In genomic region chr3:71579301-71579933, GRCh38 we compare ENCODE assay signal across 9 cellular contexts. TPM values are rescaled to one million over a fixed set of nuclear protein-coding genes. Genes with fewer than 3 reads are reported as not detected.
A peak's percentile ranks its signal among the peaks of the same experiment; 100 is the strongest.
DNase-seq lines count a peak whose midpoint lies in the region; ATAC-seq, FAIRE-seq and TF ChIP-seq lines count a peak whose summit lies in the region.
"Had no signal": no experiment of that assay in that cellular context is flagged by ENCODE, and none has a peak within 500 bp of the region (broad histone marks: within the 10 kb centered on the region; RNA-seq: fewer than 3 reads in every experiment).

No MANE protein-coding gene starts in this region.

- no peak for ATAC-seq in pancreas

- no TSS peak for BruUV-seq in Calu3 (replicated peaks; lab: Mats Ljungman, UMichigan)
- no TSS peak for BruUV-seq in PC-9 (replicated peaks; lab: Mats Ljungman, UMichigan)

- CTCF ChIA-PET in Calu3 (lab: Charles Lee) = no interaction called here
- CTCF ChIA-PET in PC-9 (lab: Charles Lee) = no interaction called here

- TF ChIP-seq POLR2A in GM12891 (IDR thresholded peaks at IDR 0.05; ENCODE audit: low read depth, low read length) = no peak

- intact Hi-C loops in Calu3 (cut with micrococcal nuclease; ENCODE audit: unreplicated experiment) (loop anchor here (2.0 to 5.0 kb wide), 2 partner anchors 447 to 569 kb away; no protein-coding TSS in a partner anchor), PC-9 (cut with micrococcal nuclease; ENCODE audit: unreplicated experiment) (no loop called here), pancreas (cut with DNase I) (no loop called here)

- DNase-seq in Calu3 (no peak), PC-9 (no peak), pancreas (no peak), HK-2 (ENCODE audit: unreplicated experiment) (no peak), DMS153 (lab: John Stamatoyannopoulos, UW) (no peak), GM12891 (ENCODE audit: insufficient read length, low spot score) (no peak), NCI-H1694 (lab: John Stamatoyannopoulos, UW) (no peak)

- H3K9me3 ChIP-seq in PC-9 (ENCODE audit: insufficient read depth, low read depth) = no peaks in the 10 kb centered on the region
- H3K9me3 ChIP-seq in pancreas = no peaks in the 10 kb centered on the region

- no peaks in the 10 kb centered on the region for H4K20me1 ChIP-seq in PC-9 (ENCODE audit: insufficient read depth)

- H3K36me3 Mint-ChIP-seq in Calu3 (ENCODE audit: insufficient read depth, unreplicated experiment) = peaks cover 40% of the 10 kb centered on the region

- peaks cover 13% of the 10 kb centered on the region for H3K4me1 Mint-ChIP-seq in Calu3 (ENCODE audit: low read depth, unreplicated experiment)

- WGBS in pancreas, 2 donors = 31 to 37% methylated on average over 7 of the region's 7 CpGs

- H3F3A ChIP-seq in PC-9 (ENCODE audit: insufficient read depth, low read depth) = peaks cover 20% of the 10 kb centered on the region

- peak overlapping the region; percentile 91 for H3K4me3 Mint-ChIP-seq in Calu3 (ENCODE audit: low read depth, unreplicated experiment)

- H3K36me3 ChIP-seq in PC-9 (ENCODE audit: low read depth) (no peaks in the 10 kb centered on the region), pancreas (no peaks in the 10 kb centered on the region)

- POLR2A ChIA-PET in PC-9 (lab: Charles Lee; ENCODE audit: unreplicated experiment) = no interaction called here

- H3K4me1 ChIP-seq in PC-9 (replicated peaks; ENCODE audit: insufficient read depth) = peaks cover 40% of the 10 kb centered on the region
- H3K4me1 ChIP-seq in pancreas = peaks cover 15 to 44% (median 37%) of the 10 kb centered on the region in 3 donors

- no peak for TF ChIP-seq CTCF in Calu3 (IDR thresholded peaks at IDR 0.05; ENCODE audit: unreplicated experiment)
- no peak for TF ChIP-seq CTCF in PC-9 (conservative IDR thresholded peaks at IDR 0.05)
- no peak for TF ChIP-seq CTCF in pancreas (IDR thresholded peaks at IDR 0.05)

- H3K27me3 Mint-ChIP-seq in Calu3 (ENCODE audit: unreplicated experiment) = no peaks in the 10 kb centered on the region

- H3K27ac Mint-ChIP-seq in Calu3 (ENCODE audit: unreplicated experiment) = no peak overlapping the region
- H3K27ac Mint-ChIP-seq: activated T-helper 1 cell treated with anti-CD3 and anti-CD28 coated beads, Interleukin-12 subunit alpha, Interleukin-12 subunit beta, Interleukin-2, Interleukin-4 antibody, amounts not matched to agents 30 ng/mL and 10 ng/mL and 1 ng/mL, durations not matched to agents 14 hours and 24 hours and 36 hours had no signal

- H3K9me2 ChIP-seq in PC-9 (ENCODE audit: insufficient read depth) = no peaks in the 10 kb centered on the region

- H3K27ac ChIP-seq in PC-9 = no peak overlapping the region
- peak overlapping the region in 3 of 4 donors; percentile 12 to 98 (median 96) for H3K27ac ChIP-seq in pancreas

- peak overlapping the region; percentile 83 for H3K4me2 ChIP-seq in PC-9

- no peak overlapping the region for H2AFZ ChIP-seq in PC-9

- H3K4me3 ChIP-seq in PC-9 = no peak overlapping the region
- peak overlapping the region in 2 of 4 donors; percentile 10 to 24 for H3K4me3 ChIP-seq in pancreas

- FAIRE-seq in endometrium (lab: Jason Lieb, UNC) (peak; percentile 69), pancreas (lab: Jason Lieb, UNC) (no peak), GM12891 (lab: Jason Lieb, UNC) (no peak)

- H3K79me2 ChIP-seq in PC-9 (ENCODE audit: low read depth) = peaks cover 11% of the 10 kb centered on the region; the same call in 1 of the 2 replicates

- H3K27me3 ChIP-seq in PC-9 (ENCODE audit: insufficient read depth, low read depth) = no peaks in the 10 kb centered on the region
- no peaks in the 10 kb centered on the region for H3K27me3 ChIP-seq in pancreas

- H3K9me3 Mint-ChIP-seq in Calu3 (ENCODE audit: low read depth, unreplicated experiment) = no peaks in the 10 kb centered on the region
- H3K9me3 Mint-ChIP-seq: activated T-helper 1 cell treated with anti-CD3 and anti-CD28 coated beads, Interleukin-12 subunit alpha, Interleukin-12 subunit beta, Interleukin-2, Interleukin-4 antibody, amounts not matched to agents 30 ng/mL and 10 ng/mL and 1 ng/mL, durations not matched to agents 14 hours and 24 hours and 36 hours had no signal

TF ChIP-seq in GM12891, 5 proteins besides CTCF, POLR2A, EP300 and RAD21:
- TF ChIP-seq TAF1 (IDR thresholded peaks at IDR 0.05; ENCODE audit: low read depth, low read length) (no peak), SPI1 (IDR thresholded peaks at IDR 0.05; ENCODE audit: low read depth, low read length) (no peak), POLR2AphosphoS5 (IDR thresholded peaks at IDR 0.05; ENCODE audit: low read depth, low read length) (no peak), POU2F2 (IDR thresholded peaks at IDR 0.05; ENCODE audit: low read depth, low read length) (no peak), PAX5 (IDR thresholded peaks at IDR 0.05; ENCODE audit: insufficient read depth, low read length, severe bottlenecking) (no peak)

RNA-seq across cellular contexts. Expression of gene FOXP1, which starts 4.1 kb away (rescaled TPM):
- 81.6 and 82.8 TPM in 2 replicates for total RNA-seq in Calu3 (2022)
- 31.7 and 33.3 TPM in 2 replicates for total RNA-seq in PC-9 (2021)
- total RNA-seq in pancreas = 10 to 100 TPM; 34.8 to 74.1 (median 45.1) TPM
- polyA plus RNA-seq in pancreas = 10 to 100 TPM; 13.4 to 17.8 TPM
- 0.47 TPM for polyA plus RNA-seq in GM12891 (2012; ENCODE audit: low read depth, missing spikeins)
